In the genomic region with DNA sequence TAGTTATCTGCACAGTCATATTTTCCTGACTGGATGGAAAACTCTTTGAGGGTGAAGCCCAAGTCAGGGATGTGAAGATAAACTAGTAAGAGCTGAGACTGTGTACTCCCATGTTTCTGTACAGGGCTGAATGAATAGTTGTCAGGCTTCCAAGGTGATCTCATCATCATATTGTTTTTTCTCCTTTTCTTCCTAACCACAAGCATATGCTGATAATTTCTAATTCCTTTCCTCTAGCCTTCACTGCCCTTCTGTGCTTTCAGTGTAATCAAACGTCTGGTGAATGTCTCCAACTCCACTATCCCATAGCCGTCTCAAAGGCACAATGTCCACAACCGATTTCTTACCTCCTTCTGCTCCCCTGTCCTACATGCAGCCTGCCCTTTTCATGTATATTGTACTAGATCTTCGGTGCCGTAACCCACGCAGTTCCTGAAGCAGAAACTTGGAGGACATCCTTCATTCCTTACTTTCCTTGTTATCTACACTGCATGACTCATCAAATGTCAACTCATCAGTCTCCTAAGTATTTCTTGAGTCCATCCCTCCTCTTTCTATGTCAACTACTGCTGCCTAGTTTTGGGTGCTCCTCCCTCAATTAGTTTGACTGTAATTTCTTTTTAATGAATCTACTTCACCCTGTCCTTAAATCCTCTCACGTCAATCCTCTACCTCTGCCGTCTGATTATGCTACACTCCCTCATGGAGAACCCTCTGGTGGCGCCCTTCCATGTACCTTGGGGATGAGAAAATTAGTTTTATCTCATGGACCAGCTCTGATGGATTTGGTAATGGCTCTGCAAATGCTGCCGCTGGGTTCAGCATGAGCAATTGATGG, we compare ENCODE assay signal across 9 cellular contexts. TPM values are rescaled to one million over a fixed set of nuclear protein-coding genes. Genes with fewer than 3 reads are reported as not detected.
DNase-seq lines count a peak whose midpoint lies in the region; ATAC-seq and TF ChIP-seq lines count a peak whose summit lies in the region.
"Had no signal": no experiment of that assay in that cellular context is flagged by ENCODE, and none has a peak within 500 bp of the region (broad histone marks: within the 10 kb centered on the region; RNA-seq: fewer than 3 reads in every experiment).

No MANE protein-coding gene starts in this region.

- H3K36me3 ChIP-seq in hepatocyte (replicated peaks; ENCODE audit: insufficient read depth, low read depth) (no peaks in the 10 kb centered on the region), thoracic aorta (no peaks in the 10 kb centered on the region)

- H3K27me3 ChIP-seq in hepatocyte (no peaks in the 10 kb centered on the region), thoracic aorta (replicated peaks; ENCODE audit: insufficient read depth) (no peaks in the 10 kb centered on the region)

- H3K27ac ChIP-seq in hepatocyte (peak overlapping the region; percentile 66), thoracic aorta (peak overlapping the region in 1 of 2 donors; percentile 23)

- 79% methylated on average over 10 of the region's 10 CpGs for WGBS in hepatocyte (ENCODE audit: low lambda C conversion rate, missing lambda C conversion rate)

- no peaks in the 10 kb centered on the region for H3K9me2 ChIP-seq in hepatocyte (replicated peaks; ENCODE audit: insufficient read depth)

- DNase-seq in NCI-H446 treated with DMSO at 0.1 percent for 48 hours (lab: John Stamatoyannopoulos, UW), result peak; percentile 19
- DNase-seq in NCI-H446 (lab: John Stamatoyannopoulos, UW), result no peak
- peak; percentile 82 for DNase-seq in amniotic stem cell (lab: John Stamatoyannopoulos, UW)
- DNase-seq in hepatocyte (ENCODE audit: low spot score), result peak; percentile 43
- DNase-seq in thoracic aorta (ENCODE audit: low spot score), result no peak
- DNase-seq in NCI-H1105 treated with DMSO at 0.1 percent for 48 hours (lab: John Stamatoyannopoulos, UW), result no peak
- DNase-seq in GM19240 (ENCODE audit: insufficient read length, low spot score), result no peak
- DNase-seq: activated naive CD4-positive, alpha-beta T cell treated with anti-CD3 and anti-CD28 coated beads, Interleukin-2, amount 50 U/mL, for 16 hours had no signal

- H3K4me1 ChIP-seq in hepatocyte (ENCODE audit: insufficient read depth) (peaks cover 6% of the 10 kb centered on the region), thoracic aorta (ENCODE audit: control insufficient read depth in 1 of 2, low read depth in 2 of 2) (peaks cover 19 to 53% of the 10 kb centered on the region in 2 donors)

- peaks cover 60% of the 10 kb centered on the region for H3K79me2 ChIP-seq in hepatocyte

- TF ChIP-seq CTCF in hepatocyte (IDR thresholded peaks at IDR 0.05; ENCODE audit: poor library complexity) (no peak), thoracic aorta (IDR thresholded peaks at IDR 0.05) (no peak)

- H3K4me2 ChIP-seq in hepatocyte, result peak overlapping the region; percentile 52

- ATAC-seq in thoracic aorta (ENCODE audit: insufficient number of reproducible peaks, low FRiP score, low read depth) (peak; percentile 67), HG02588 (IDR thresholded peaks at IDR 0.05; ENCODE audit: unreplicated experiment) (no peak)

- H4K20me1 ChIP-seq in hepatocyte (ENCODE audit: insufficient read depth, poor library complexity, severe bottlenecking), result no peaks in the 10 kb centered on the region

- H2AFZ ChIP-seq in hepatocyte, result no peak overlapping the region

- H3K4me3 ChIP-seq in hepatocyte (no peak overlapping the region), thoracic aorta (peak overlapping the region; percentile 10)

- no peaks in the 10 kb centered on the region for H3K9me3 ChIP-seq in hepatocyte (ENCODE audit: low read depth)
- H3K9me3 ChIP-seq in thoracic aorta, result no peaks in the 10 kb centered on the region

RNA-seq across cellular contexts. Expression of gene NCOA7, which starts 21.9 kb away (rescaled TPM):
- total RNA-seq in hepatocyte (34.1 and 42.0 TPM in 2 replicates), thoracic aorta (10 to 100 TPM; 29.6 to 87.1 TPM)
- polyA plus RNA-seq in hepatocyte, result 17.3 and 22.6 TPM in 2 replicates

Comparison
In these comparisons a context has a peak if more than half of its experiments do, and no peak if none do; other contexts are left out.
1. DNase-seq: peak in NCI-H446 treated with DMSO at 0.1 percent for 48 hours (single experiment), amniotic stem cell (single experiment) and hepatocyte (single experiment); none in NCI-H446 (0 of 2), thoracic aorta (single experiment), NCI-H1105 treated with DMSO at 0.1 percent for 48 hours (single experiment) and GM19240 (single experiment).